ENCODE assay signal across 13 cellular contexts in the genomic region with DNA sequence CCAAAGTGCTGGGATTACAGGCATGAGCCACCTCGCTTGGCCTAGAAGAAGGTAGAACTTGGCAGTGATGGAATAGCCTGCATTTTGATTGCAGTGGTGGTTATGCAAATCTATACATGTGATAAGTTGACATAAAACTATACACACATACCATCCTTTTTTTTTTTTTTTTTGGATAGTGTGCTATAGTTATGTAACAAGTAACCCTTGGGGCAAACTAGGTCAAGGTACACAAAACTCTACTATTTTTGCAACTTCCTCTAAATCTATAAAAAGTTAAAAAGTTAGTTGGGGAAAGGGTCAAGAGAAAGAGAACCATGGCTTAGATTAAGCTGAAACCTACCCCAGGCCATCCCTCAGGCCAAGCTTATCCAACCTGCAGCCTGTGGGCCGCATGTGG. TPM values are rescaled to one million over a fixed set of nuclear protein-coding genes. Genes with fewer than 3 reads are reported as not detected.
DNase-seq lines count a peak whose midpoint lies in the region; ATAC-seq and TF ChIP-seq lines count a peak whose summit lies in the region.
"Had no signal": no experiment of that assay in that cellular context is flagged by ENCODE, and none has a peak within 500 bp of the region (broad histone marks: within the 10 kb centered on the region; RNA-seq: fewer than 3 reads in every experiment).

No MANE protein-coding gene starts in this region.

- H3K4me1 ChIP-seq in spleen: peaks cover 30 to 98% (median 75%) of the 10 kb centered on the region in 6 donors
- H3K4me1 ChIP-seq: prostate gland had no signal

- in situ Hi-C loops in brain microvascular endothelial cell (cut with HindIII; ENCODE audit: low pct_ligation_motif_present, low sequenced_read_pairs): no loop called here

- H3K4me3 Mint-ChIP-seq in activated T-helper 1 cell treated with anti-CD3 and anti-CD28 coated beads, Interleukin-12 subunit alpha, Interleukin-12 subunit beta, Interleukin-2, Interleukin-4 antibody, amounts not matched to agents 30 ng/mL and 10 ng/mL and 1 ng/mL, durations not matched to agents 14 hours and 24 hours and 36 hours: peak overlapping the region; percentile 58

- no peaks in the 10 kb centered on the region for H3K9me3 ChIP-seq in spleen
- H3K9me3 ChIP-seq: prostate gland had no signal

- H3K27ac ChIP-seq in spleen (peak overlapping the region; percentile 58 to 92 (median 84)), brain microvascular endothelial cell (no peak overlapping the region)
- H3K27ac ChIP-seq: 22Rv1, PC-9, prostate gland had no signal

- no peaks in the 10 kb centered on the region for H3K9me3 Mint-ChIP-seq in activated T-helper 1 cell treated with anti-CD3 and anti-CD28 coated beads, Interleukin-12 subunit alpha, Interleukin-12 subunit beta, Interleukin-2, Interleukin-4 antibody, amounts not matched to agents 30 ng/mL and 10 ng/mL and 1 ng/mL, durations not matched to agents 14 hours and 24 hours and 36 hours

- intact Hi-C loops in activated T-helper 1 cell treated with anti-CD3 and anti-CD28 coated beads, Interleukin-12 subunit alpha, Interleukin-12 subunit beta, Interleukin-2, Interleukin-4 antibody, amounts not matched to agents 30 ng/mL and 10 ng/mL and 1 ng/mL, durations not matched to agents 14 hours and 24 hours and 36 hours (cut with micrococcal nuclease): loop anchor here (10.0 kb wide), 1 partner anchor 473 kb away; a partner anchor contains a TSS
- intact Hi-C loops in spleen (cut with DNase I; ENCODE audit: low total_unique reads): no loop called here

- no peaks in the 10 kb centered on the region for H3K27me3 Mint-ChIP-seq in activated T-helper 1 cell treated with anti-CD3 and anti-CD28 coated beads, Interleukin-12 subunit alpha, Interleukin-12 subunit beta, Interleukin-2, Interleukin-4 antibody, amounts not matched to agents 30 ng/mL and 10 ng/mL and 1 ng/mL, durations not matched to agents 14 hours and 24 hours and 36 hours (ENCODE audit: insufficient read depth)

- DNase-seq in SIG-M5 treated with dmso at 0.1 percent for 504 hours (lab: John Stamatoyannopoulos, UW; ENCODE audit: unreplicated experiment): peak; percentile 25
- DNase-seq in SIG-M5 (lab: John Stamatoyannopoulos, UW): no peak
- no peak for DNase-seq in activated T-helper 1 cell treated with anti-CD3 and anti-CD28 coated beads, Interleukin-12 subunit alpha, Interleukin-12 subunit beta, Interleukin-2, Interleukin-4 antibody, amounts not matched to agents 30 ng/mL and 10 ng/mL and 1 ng/mL, durations not matched to agents 14 hours and 24 hours and 36 hours (ENCODE audit: low spot score)
- no peak for DNase-seq in spleen
- DNase-seq in ureter (ENCODE audit: low spot score): no peak
- no peak for DNase-seq in C1 segment of cervical spinal cord (lab: John Stamatoyannopoulos, UW)
- no peak for DNase-seq in brain microvascular endothelial cell
- DNase-seq: activated CD4-positive, CD25-positive, alpha-beta regulatory T cell; NCI-H1105; PC-9 had no signal

- 63 to 79% (median 73%) methylated on average over 2 of the region's 2 CpGs for WGBS in spleen, 5 donors

- no peak for TF ChIP-seq POLR2A in spleen (IDR thresholded peaks at IDR 0.05)

- H3K4me1 Mint-ChIP-seq in activated T-helper 1 cell treated with anti-CD3 and anti-CD28 coated beads, Interleukin-12 subunit alpha, Interleukin-12 subunit beta, Interleukin-2, Interleukin-4 antibody, amounts not matched to agents 30 ng/mL and 10 ng/mL and 1 ng/mL, durations not matched to agents 14 hours and 24 hours and 36 hours (ENCODE audit: low read depth): peaks cover 81% of the 10 kb centered on the region

- H3K27ac Mint-ChIP-seq in activated T-helper 1 cell treated with anti-CD3 and anti-CD28 coated beads, Interleukin-12 subunit alpha, Interleukin-12 subunit beta, Interleukin-2, Interleukin-4 antibody, amounts not matched to agents 30 ng/mL and 10 ng/mL and 1 ng/mL, durations not matched to agents 14 hours and 24 hours and 36 hours: peak overlapping the region; percentile 88

- H3K27me3 ChIP-seq in spleen (replicated peaks in 1 of 7) (no peaks in the 10 kb centered on the region), brain microvascular endothelial cell (replicated peaks) (no peaks in the 10 kb centered on the region)

- H3K4me3 ChIP-seq in spleen (peak overlapping the region in 1 of 8 donors; percentile 35), brain microvascular endothelial cell (ENCODE audit: low read depth, low read length) (no peak overlapping the region)
- H3K4me3 ChIP-seq: PC-9, prostate gland had no signal

- peaks cover 40% of the 10 kb centered on the region for H3K36me3 Mint-ChIP-seq in activated T-helper 1 cell treated with anti-CD3 and anti-CD28 coated beads, Interleukin-12 subunit alpha, Interleukin-12 subunit beta, Interleukin-2, Interleukin-4 antibody, amounts not matched to agents 30 ng/mL and 10 ng/mL and 1 ng/mL, durations not matched to agents 14 hours and 24 hours and 36 hours (ENCODE audit: low read depth)

- peak; percentile 27 for ATAC-seq in HG03432 (IDR thresholded peaks at IDR 0.05; ENCODE audit: unreplicated experiment)

- H3K36me3 ChIP-seq in spleen: peaks cover 0 to 60% (median 4%) of the 10 kb centered on the region in 6 donors
- no peaks in the 10 kb centered on the region for H3K36me3 ChIP-seq in brain microvascular endothelial cell (replicated peaks)
- H3K36me3 ChIP-seq: prostate gland had no signal

- TF ChIP-seq CTCF in spleen (IDR thresholded peaks at IDR 0.05 in 8 of 11, conservative IDR thresholded peaks at IDR 0.05 in 3 of 11): no peak
- no peak for TF ChIP-seq CTCF in brain microvascular endothelial cell (IDR thresholded peaks at IDR 0.05; ENCODE audit: low read depth, low read length, missing control alignments)

RNA-seq across cellular contexts. Expression of a gene that starts 11.1 kb away (rescaled TPM):
- 41.7 and 42.0 TPM in 2 replicates for total RNA-seq in activated T-helper 1 cell treated with anti-CD3 and anti-CD28 coated beads, Interleukin-12 subunit alpha, Interleukin-12 subunit beta, Interleukin-2, Interleukin-4 antibody, amounts not matched to agents 30 ng/mL and 10 ng/mL and 1 ng/mL, durations not matched to agents 14 hours and 24 hours and 36 hours
- total RNA-seq in spleen (10 to 100 TPM; 51.5 to 92.9 (median 68.4) TPM), ureter (66.9 TPM)
- polyA plus RNA-seq in spleen: 10 to 100 TPM; 11.9 to 23.3 (median 13.9) TPM

RNA-seq across cellular contexts. Expression of a gene that starts 51.4 kb away (rescaled TPM):
- total RNA-seq in activated T-helper 1 cell treated with anti-CD3 and anti-CD28 coated beads, Interleukin-12 subunit alpha, Interleukin-12 subunit beta, Interleukin-2, Interleukin-4 antibody, amounts not matched to agents 30 ng/mL and 10 ng/mL and 1 ng/mL, durations not matched to agents 14 hours and 24 hours and 36 hours: 54.4 and 55.5 TPM in 2 replicates
- total RNA-seq in spleen (10 to 100 TPM; 44.2 to 87.3 (median 54.7) TPM), ureter (43.7 TPM)
- 10 to 100 TPM; 30.6 to 53.1 (median 42.7) TPM for polyA plus RNA-seq in spleen
